In the genomic region with DNA sequence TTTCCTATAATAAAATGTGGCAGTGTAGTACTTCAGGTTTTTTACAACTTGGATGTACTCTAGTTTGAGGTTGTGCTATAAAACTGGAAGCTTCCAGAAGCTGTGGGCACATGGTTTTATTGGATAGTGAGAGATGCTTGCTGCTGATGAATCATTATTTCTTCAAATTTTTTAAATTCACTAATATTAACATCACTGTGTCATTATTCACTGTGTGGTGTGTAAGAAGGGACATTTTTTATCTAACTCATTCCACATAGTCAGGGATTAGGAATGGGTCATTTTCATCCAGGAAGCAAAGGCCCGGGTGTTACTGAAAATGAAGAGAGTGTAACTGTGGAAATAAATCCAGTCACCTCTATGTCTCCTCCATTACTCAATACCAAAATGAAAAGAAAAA, we compare ENCODE assay signal across 1 cellular context.
TF ChIP-seq lines count a peak whose summit lies in the region.

No MANE protein-coding gene starts in this region.

TF ChIP-seq in SK-N-SH, 30 proteins besides CTCF, POLR2A, EP300 and RAD21 (continued from another document):
- TF ChIP-seq, protein P1, sequence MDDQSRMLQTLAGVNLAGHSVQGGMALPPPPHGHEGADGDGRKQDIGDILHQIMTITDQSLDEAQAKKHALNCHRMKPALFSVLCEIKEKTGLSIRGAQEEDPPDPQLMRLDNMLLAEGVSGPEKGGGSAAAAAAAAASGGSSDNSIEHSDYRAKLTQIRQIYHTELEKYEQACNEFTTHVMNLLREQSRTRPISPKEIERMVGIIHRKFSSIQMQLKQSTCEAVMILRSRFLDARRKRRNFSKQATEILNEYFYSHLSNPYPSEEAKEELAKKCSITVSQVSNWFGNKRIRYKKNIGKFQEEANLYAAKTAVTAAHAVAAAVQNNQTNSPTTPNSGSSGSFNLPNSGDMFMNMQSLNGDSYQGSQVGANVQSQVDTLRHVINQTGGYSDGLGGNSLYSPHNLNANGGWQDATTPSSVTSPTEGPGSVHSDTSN (IDR thresholded peaks at IDR 0.05) = no peak
- TF ChIP-seq, protein P2, sequence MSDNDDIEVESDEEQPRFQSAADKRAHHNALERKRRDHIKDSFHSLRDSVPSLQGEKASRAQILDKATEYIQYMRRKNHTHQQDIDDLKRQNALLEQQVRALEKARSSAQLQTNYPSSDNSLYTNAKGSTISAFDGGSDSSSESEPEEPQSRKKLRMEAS (IDR thresholded peaks at IDR 0.05; ENCODE audit: low read depth) = no peak
- TF ChIP-seq, protein P3, sequence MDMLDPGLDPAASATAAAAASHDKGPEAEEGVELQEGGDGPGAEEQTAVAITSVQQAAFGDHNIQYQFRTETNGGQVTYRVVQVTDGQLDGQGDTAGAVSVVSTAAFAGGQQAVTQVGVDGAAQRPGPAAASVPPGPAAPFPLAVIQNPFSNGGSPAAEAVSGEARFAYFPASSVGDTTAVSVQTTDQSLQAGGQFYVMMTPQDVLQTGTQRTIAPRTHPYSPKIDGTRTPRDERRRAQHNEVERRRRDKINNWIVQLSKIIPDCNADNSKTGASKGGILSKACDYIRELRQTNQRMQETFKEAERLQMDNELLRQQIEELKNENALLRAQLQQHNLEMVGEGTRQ (IDR thresholded peaks at IDR 0.05; ENCODE audit: borderline replicate concordance, low read depth, low read length) = no peak
- TF ChIP-seq FOSL2 (IDR thresholded peaks at IDR 0.05; ENCODE audit: borderline replicate concordance, low read depth) = peak; percentile 27; the same call in 1 of the 2 replicates
- no peak for TF ChIP-seq YY1 (IDR thresholded peaks at IDR 0.05; ENCODE audit: low read depth)
- TF ChIP-seq FOXJ3 (CRISPR knock-in tag; IDR thresholded peaks at IDR 0.05) = no peak
TF ChIP-seq in SK-N-SH: peak in this region for 1.
